Comparison of ENCODE assay signal across 16 cellular contexts in the genomic region with DNA sequence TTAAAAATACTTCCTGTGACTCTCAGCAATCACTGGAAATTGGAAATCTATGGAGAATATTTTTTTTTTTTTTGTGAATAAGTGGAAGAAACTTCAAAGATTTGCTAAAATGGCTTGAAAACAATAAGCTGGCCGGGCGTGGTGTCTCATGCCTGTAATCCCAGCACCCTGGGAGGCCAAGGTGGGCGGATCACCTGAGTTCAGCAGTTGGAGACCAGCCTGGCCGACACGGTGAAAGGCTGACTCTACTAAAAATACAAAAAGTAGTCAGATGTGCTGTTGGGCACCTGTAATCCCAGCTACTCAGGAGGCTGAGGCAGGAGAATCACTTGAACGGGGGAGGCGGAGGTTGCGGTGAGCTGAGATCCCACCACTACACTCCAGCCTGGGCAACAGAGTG.
"Had no signal": no experiment of that assay in that cellular context is flagged by ENCODE, and none has a peak within 500 bp of the region (broad histone marks: within the 10 kb centered on the region; RNA-seq: fewer than 3 reads in every experiment).

No MANE protein-coding gene starts in this region.

- H3K4me1 ChIP-seq: colonic mucosa, foreskin keratinocyte, right atrium auricular region had no signal

- H3K9me3 ChIP-seq: colonic mucosa, right atrium auricular region had no signal

- H3K4me2 ChIP-seq: hepatocyte, smooth muscle cell had no signal

- FAIRE-seq: endothelial cell of umbilical vein, kidney, urothelium cell line had no signal

- H3K27me3 ChIP-seq: colonic mucosa, foreskin keratinocyte, hepatocyte, right atrium auricular region had no signal

- ATAC-seq: foreskin keratinocyte, left colon, left ventricle myocardium superior, natural killer cell had no signal

- H3K4me3 ChIP-seq: colonic mucosa, hepatocyte, lung, right atrium auricular region, smooth muscle cell had no signal

- DNase-seq: colonic mucosa; dermis blood vessel endothelial cell; erythroblast; foreskin keratinocyte; kidney; left colon; left ventricle myocardium superior; natural killer cell; stimulated activated CD4-positive, alpha-beta T cell treated with anti-CD3 and anti-CD28 coated beads, Interleukin-2, amount 100 ng/mL, for 48 hours; stimulated activated naive CD4-positive, alpha-beta T cell treated with Interleukin-2 at 50 U/mL for 16 hours had no signal

- H3K36me3 ChIP-seq: colonic mucosa, right atrium auricular region had no signal

- H3K27ac ChIP-seq: colonic mucosa, foreskin keratinocyte, hepatocyte, right atrium auricular region had no signal

- H3K79me2 ChIP-seq: hepatocyte had no signal

- H2AFZ ChIP-seq: hepatocyte had no signal
